In the genomic region with DNA sequence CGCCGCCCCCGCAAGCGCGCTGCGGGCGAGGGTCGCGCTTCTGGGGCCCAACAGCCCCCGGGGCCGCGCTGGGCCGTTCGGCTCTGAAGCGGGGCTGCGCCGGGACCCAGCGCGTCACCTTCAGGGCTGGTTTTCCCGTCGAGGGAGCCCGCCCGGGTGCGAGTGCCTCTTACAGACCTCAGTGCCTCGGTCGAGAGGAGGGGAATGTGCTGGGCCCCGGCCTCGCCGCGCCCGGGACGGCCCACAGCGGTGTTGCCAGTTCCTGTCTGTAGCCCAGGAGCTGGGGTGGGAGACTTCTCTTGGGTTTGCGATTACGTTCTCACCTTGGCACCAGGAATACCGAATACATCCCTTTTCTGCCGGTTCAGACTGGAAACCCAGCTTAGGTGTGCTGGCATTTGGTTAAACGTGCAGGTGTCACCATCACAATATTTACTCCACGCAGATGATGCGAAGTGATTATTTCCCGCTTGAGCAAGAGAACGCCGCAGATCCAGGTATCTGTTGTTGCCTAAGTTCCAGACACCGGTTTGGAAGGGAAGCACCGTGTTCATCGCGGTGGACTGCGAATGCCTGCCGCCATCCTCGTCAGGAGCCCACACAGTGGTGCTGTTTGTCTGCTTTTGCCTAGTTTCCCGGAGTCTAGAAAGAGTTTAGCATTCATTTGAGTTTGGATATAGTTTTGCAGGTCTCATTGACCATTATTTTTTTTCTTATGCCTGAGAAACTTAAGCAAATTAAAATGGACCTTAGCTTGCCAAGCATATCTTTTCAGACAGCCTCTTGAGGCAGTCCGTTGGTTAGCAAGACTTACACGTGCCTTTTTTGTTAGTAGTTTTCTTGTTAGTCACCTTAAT, we compare ENCODE assay signal across 8 cellular contexts. TPM values are rescaled to one million over a fixed set of nuclear protein-coding genes. Genes with fewer than 3 reads are reported as not detected.
DNase-seq lines count a peak whose midpoint lies in the region; ATAC-seq and TF ChIP-seq lines count a peak whose summit lies in the region.

No MANE protein-coding gene starts in this region.

- H3K9ac ChIP-seq in Karpas-422 (ENCODE audit: low read length), result peak overlapping the region; percentile 79

- H3K4me1 ChIP-seq in Karpas-422 (ENCODE audit: low read length) (peaks cover 35% of the 10 kb centered on the region), mucosa of descending colon (ENCODE audit: low read depth) (peaks cover 35% of the 10 kb centered on the region)

- no peaks in the 10 kb centered on the region for H3K9me3 ChIP-seq in Karpas-422 (ENCODE audit: low read length)
- no peaks in the 10 kb centered on the region for H3K9me3 ChIP-seq in mucosa of descending colon

- intact Hi-C loops in mucosa of descending colon (cut with DNase I, micrococcal nuclease), result loop anchor here in 1 of 2 donors (10.0 kb wide), 1 partner anchor 78 kb away; the partner anchor contains the start of gene C16orf95

- H3K9me2 ChIP-seq in Karpas-422 (replicated peaks; ENCODE audit: insufficient read depth, low read length), result no peaks in the 10 kb centered on the region

- peak overlapping the region; percentile 22; the same call in 1 of the 2 replicates for H3K27ac ChIP-seq in Karpas-422 (ENCODE audit: low read length)
- peak overlapping the region; percentile 96 for H3K27ac ChIP-seq in epithelial cell of prostate

- H3K4me3 ChIP-seq in Karpas-422 (ENCODE audit: low read length) (peak overlapping the region; percentile 85), mucosa of descending colon (peak overlapping the region; percentile 83)

- H3K4me2 ChIP-seq in Karpas-422 (ENCODE audit: low read depth, low read length, poor library complexity, severe bottlenecking), result peak overlapping the region; percentile 94

- ATAC-seq in activated CD8-positive, alpha-beta T cell treated with anti-CD3 and anti-CD28 coated beads, Interleukin-2, amount 10 ng/mL, durations not matched to agents 7 days and 5 days, result peak; percentile 7
- ATAC-seq in mucosa of descending colon, result no peak
- no peak for ATAC-seq in HG03565 (IDR thresholded peaks at IDR 0.05; ENCODE audit: unreplicated experiment)

- peak overlapping the region; percentile 84 for H3K4me3 Mint-ChIP-seq in activated CD8-positive, alpha-beta T cell treated with anti-CD3 and anti-CD28 coated beads, Interleukin-2, amount 10 ng/mL, durations not matched to agents 7 days and 5 days

- peaks cover 25% of the 10 kb centered on the region; the same call in 1 of the 2 replicates for H4K20me1 ChIP-seq in Karpas-422 (ENCODE audit: insufficient read depth, low read depth, low read length)

- H3K9me3 Mint-ChIP-seq in activated CD8-positive, alpha-beta T cell treated with anti-CD3 and anti-CD28 coated beads, Interleukin-2, amount 10 ng/mL, durations not matched to agents 7 days and 5 days (ENCODE audit: insufficient read depth), result no peaks in the 10 kb centered on the region

- POLR2A ChIA-PET in activated CD8-positive, alpha-beta T cell treated with anti-CD3 and anti-CD28 coated beads, Interleukin-2, amount 10 ng/mL, durations not matched to agents 7 days and 5 days (lab: Charles Lee), result interaction anchor here (0.6 to 3.6 kb wide), 7 partner anchors 8 to 386 kb away, joined by 3 to 37 read pairs (median 3); partner anchors contain the start of gene FBXO31

- H2AFZ ChIP-seq in Karpas-422 (ENCODE audit: low read length), result no peak overlapping the region

- no peaks in the 10 kb centered on the region; the same call in 1 of the 2 replicates for H3K36me3 ChIP-seq in Karpas-422 (ENCODE audit: insufficient read depth, low read length)
- no peaks in the 10 kb centered on the region for H3K36me3 ChIP-seq in mucosa of descending colon (ENCODE audit: low read depth)

- H3K36me3 Mint-ChIP-seq in activated CD8-positive, alpha-beta T cell treated with anti-CD3 and anti-CD28 coated beads, Interleukin-2, amount 10 ng/mL, durations not matched to agents 7 days and 5 days (ENCODE audit: low read depth), result peaks cover 17% of the 10 kb centered on the region

- TF ChIP-seq CTCF in mucosa of descending colon (IDR thresholded peaks at IDR 0.05), result no peak

- no peaks in the 10 kb centered on the region for H3K27me3 Mint-ChIP-seq in activated CD8-positive, alpha-beta T cell treated with anti-CD3 and anti-CD28 coated beads, Interleukin-2, amount 10 ng/mL, durations not matched to agents 7 days and 5 days (ENCODE audit: low read depth)

- H3K4me1 Mint-ChIP-seq in activated CD8-positive, alpha-beta T cell treated with anti-CD3 and anti-CD28 coated beads, Interleukin-2, amount 10 ng/mL, durations not matched to agents 7 days and 5 days (ENCODE audit: low read depth), result peaks cover 46% of the 10 kb centered on the region

- H3K27ac Mint-ChIP-seq in activated CD8-positive, alpha-beta T cell treated with anti-CD3 and anti-CD28 coated beads, Interleukin-2, amount 10 ng/mL, durations not matched to agents 7 days and 5 days, result peak overlapping the region; percentile 91

- CTCF ChIA-PET in activated CD8-positive, alpha-beta T cell treated with anti-CD3 and anti-CD28 coated beads, Interleukin-2, amount 10 ng/mL, durations not matched to agents 7 days and 5 days (lab: Charles Lee), result interaction anchor here (0.6 to 3.0 kb wide), 7 partner anchors 9 to 376 kb away, joined by 3 to 26 read pairs (median 3); no protein-coding TSS in a partner anchor

- DNase-seq in NCI-H2227 (lab: John Stamatoyannopoulos, UW; ENCODE audit: unreplicated experiment), result peak; percentile 22
- no peak for DNase-seq in NCI-H2227 treated with DMSO at 0.1 percent for 48 hours (lab: John Stamatoyannopoulos, UW)
- DNase-seq in Karpas-422, result peak; percentile 70
- DNase-seq in activated CD8-positive, alpha-beta T cell treated with anti-CD3 and anti-CD28 coated beads, Interleukin-2, amount 10 ng/mL, durations not matched to agents 7 days and 5 days, result peak; percentile 57
- no peak for DNase-seq in epithelial cell of prostate (ENCODE audit: low read depth, low spot score)
- DNase-seq in mucosa of descending colon, result peak; percentile 59 to 76 (median 74)
- peak; percentile 71 for DNase-seq in superior temporal gyrus (ENCODE audit: extremely low spot score)

- H3K79me2 ChIP-seq in Karpas-422 (ENCODE audit: low read length), result peaks cover 61% of the 10 kb centered on the region

- no peaks in the 10 kb centered on the region for H3K27me3 ChIP-seq in Karpas-422 (ENCODE audit: low read length)

RNA-seq across cellular contexts. Expression of gene MAP1LC3B, which starts 0.9 kb away (rescaled TPM):
- 30.2 and 56.0 TPM in 2 replicates for total RNA-seq in Karpas-422 (2014; rRNA removed; shearing (Covaris generic); ENCODE audit: low replicate concordance)
- 10 to 100 TPM; 40.2 to 45.3 TPM for total RNA-seq in activated CD8-positive, alpha-beta T cell treated with anti-CD3 and anti-CD28 coated beads, Interleukin-2, amount 10 ng/mL, durations not matched to agents 7 days and 5 days
- total RNA-seq in mucosa of descending colon, result 10 to 100 TPM; 66.5 to 82.9 (median 67.3) TPM

RNA-seq across cellular contexts. Expression of gene FBXO31, which starts 9.5 kb away (rescaled TPM):
- total RNA-seq in Karpas-422 (2014; rRNA removed; shearing (Covaris generic); ENCODE audit: low replicate concordance), result 17.1 and 34.3 TPM in 2 replicates
- 10 to 100 TPM; 29.3 to 30.1 TPM for total RNA-seq in activated CD8-positive, alpha-beta T cell treated with anti-CD3 and anti-CD28 coated beads, Interleukin-2, amount 10 ng/mL, durations not matched to agents 7 days and 5 days
- total RNA-seq in mucosa of descending colon, result 100 to 1,000 TPM in 1 of 3 donors, 10 to 100 TPM in 2; 54.2 to 104 (median 63.9) TPM

Comparison
In these comparisons a context has a peak if more than half of its experiments do, and no peak if none do; other contexts are left out.
1. DNase-seq: peak in NCI-H2227 (single experiment), Karpas-422 (single experiment), activated CD8-positive, alpha-beta T cell treated with anti-CD3 and anti-CD28 coated beads, Interleukin-2, amount 10 ng/mL, durations not matched to agents 7 days and 5 days (single experiment), mucosa of descending colon (3 of 3) and superior temporal gyrus (single experiment); none in NCI-H2227 treated with DMSO at 0.1 percent for 48 hours (single experiment) and epithelial cell of prostate (single experiment).